In genomic region chr19:10211691-10212090, GRCh38 we compare ENCODE assay signal across 24 cellular contexts. TPM values are rescaled to one million over a fixed set of nuclear protein-coding genes. Genes with fewer than 3 reads are reported as not detected.
"Had no signal": no experiment of that assay in that cellular context is flagged by ENCODE, and none has a peak within 500 bp of the region (broad histone marks: within the 10 kb centered on the region; RNA-seq: fewer than 3 reads in every experiment).

No MANE protein-coding gene starts in this region.

- H3K4me1 ChIP-seq: lower lobe of right lung, pancreas, prostate gland, spleen, suprapubic skin, tibial artery, uterus had no signal

- H3K4me3 ChIP-seq: left lung, lower lobe of right lung, pancreas, prostate gland, spleen, suprapubic skin, thoracic aorta, tibial artery, uterus had no signal

- H3K27me3 ChIP-seq: left lung, pancreas, spleen, suprapubic skin, tibial artery, uterus had no signal

- ATAC-seq: left colon; left lung; lower lobe of right lung; natural killer cell; pancreas; right cardiac atrium; sciatic nerve; stimulated activated effector memory CD8-positive, alpha-beta T cell treated with anti-CD3 and anti-CD28 coated beads, Interleukin-12 subunit alpha, Interleukin-12 subunit beta, amount 100 ng/mL, for 72 hours had no signal

- H3K27ac ChIP-seq: left lung, lower lobe of right lung, pancreas, prostate gland, spleen, suprapubic skin, thoracic aorta, tibial artery, uterus had no signal

- H3K36me3 ChIP-seq: left lung, lower lobe of right lung, pancreas, prostate gland, spleen, suprapubic skin, thoracic aorta, tibial artery, uterus had no signal

- DNase-seq: hippocampal formation; kidney; left colon; left lung; lower lobe of right lung; mesendoderm; naive B cell; natural killer cell; pancreas; posterior cingulate gyrus; retina; right cardiac atrium; small intestine; spleen; stimulated activated CD4-positive, alpha-beta T cell treated with anti-CD3 and anti-CD28 coated beads, Interleukin-4, amount 100 ng/mL, for 24 hours; stimulated activated naive CD4-positive, alpha-beta T cell; tibial artery; uterus had no signal

- H3K9me3 ChIP-seq: lower lobe of right lung, pancreas, prostate gland, thoracic aorta, tibial artery, uterus had no signal

RNA-seq across cellular contexts. Expression of gene ICAM1, which starts 59.2 kb away (rescaled TPM):
- polyA plus RNA-seq: neural cell had no signal
